In genomic region chr12:42587564-42588307, GRCh38 we compare ENCODE assay signal across 2 cellular contexts.
TF ChIP-seq lines count a peak whose summit lies in the region.

No MANE protein-coding gene starts in this region.

TF ChIP-seq in HepG2, 621 proteins besides CTCF, POLR2A, EP300 and RAD21:
- 0 out of 2 replicates have a peak, but pooled peaks have one; percentile 35 for TF ChIP-seq PRDM15 (CRISPR knock-in tag; IDR thresholded peaks at IDR 0.05)
- TF ChIP-seq ATF7 (IDR thresholded peaks at IDR 0.05), result peak; percentile 88
- no peak for TF ChIP-seq ATF7 (CRISPR knock-in tag; IDR thresholded peaks at IDR 0.05)
- peak; percentile 75; the same call in 1 of the 2 replicates for TF ChIP-seq CEBPB (IDR thresholded peaks at IDR 0.05; ENCODE audit: borderline replicate concordance, low read depth, low read length)
- no peak for TF ChIP-seq RNF219 (CRISPR knock-in tag; IDR thresholded peaks at IDR 0.05)
- TF ChIP-seq ZNF768 (CRISPR knock-in tag; IDR thresholded peaks at IDR 0.05), result no peak
- 0 out of 2 replicates have a peak, but pooled peaks have one; percentile 27 for TF ChIP-seq MTF2 (CRISPR knock-in tag; IDR thresholded peaks at IDR 0.05; ENCODE audit: borderline replicate concordance)
- TF ChIP-seq ATF4 (CRISPR knock-in tag; IDR thresholded peaks at IDR 0.05), result 0 out of 4 replicates have a peak, but pooled peaks of 1 of the 2 experiments have one; percentile 53
- peak; percentile 57 for TF ChIP-seq CEBPG (CRISPR knock-in tag; IDR thresholded peaks at IDR 0.05)

TF ChIP-seq in SK-N-SH treated with all-trans-retinoic acid at 6 μM for 48 hours, 23 proteins besides CTCF, POLR2A, EP300 and RAD21 (continued from another document):
- TF ChIP-seq SNAI2 (CRISPR knock-in tag; IDR thresholded peaks at IDR 0.05), result no peak
- no peak for TF ChIP-seq GLIS3 (CRISPR knock-in tag; IDR thresholded peaks at IDR 0.05)
- no peak for TF ChIP-seq ARNTL (CRISPR knock-in tag; IDR thresholded peaks at IDR 0.05; ENCODE audit: borderline replicate concordance, low read depth)
- TF ChIP-seq ZFP3 (CRISPR knock-in tag; IDR thresholded peaks at IDR 0.05), result no peak
- TF ChIP-seq ISL1 (CRISPR knock-in tag; IDR thresholded peaks at IDR 0.05), result no peak
- TF ChIP-seq TSHZ2 (CRISPR knock-in tag; IDR thresholded peaks at IDR 0.05), result no peak
- no peak for TF ChIP-seq RARB (CRISPR knock-in tag; IDR thresholded peaks at IDR 0.05)
- no peak for TF ChIP-seq ZNF8 (CRISPR knock-in tag; IDR thresholded peaks at IDR 0.05)
- no peak for TF ChIP-seq TCF4 (CRISPR knock-in tag; IDR thresholded peaks at IDR 0.05; ENCODE audit: borderline replicate concordance)
- no peak for TF ChIP-seq ZNF565 (CRISPR knock-in tag; conservative IDR thresholded peaks at IDR 0.05; ENCODE audit: low read depth)
- no peak for TF ChIP-seq CREB5 (CRISPR knock-in tag; IDR thresholded peaks at IDR 0.05; ENCODE audit: low read depth)
- TF ChIP-seq ZNF70 (CRISPR knock-in tag; IDR thresholded peaks at IDR 0.05), result no peak
- no peak for TF ChIP-seq ZFP30 (CRISPR knock-in tag; IDR thresholded peaks at IDR 0.05)
- no peak for TF ChIP-seq CSDC2 (CRISPR knock-in tag; IDR thresholded peaks at IDR 0.05)
- TF ChIP-seq OSR1 (CRISPR knock-in tag; IDR thresholded peaks at IDR 0.05), result no peak
- no peak for TF ChIP-seq CSRNP3 (CRISPR knock-in tag; IDR thresholded peaks at IDR 0.05)
- no peak for TF ChIP-seq BACH2 (CRISPR knock-in tag; IDR thresholded peaks at IDR 0.05; ENCODE audit: borderline replicate concordance)
TF ChIP-seq in SK-N-SH treated with all-trans-retinoic acid at 6 μM for 48 hours: peak in this region for 0.
